ENCODE assay signal across 19 cellular contexts in genomic region chr13:110179116-110179857, GRCh38.
"Had no signal": no experiment of that assay in that cellular context is flagged by ENCODE, and none has a peak within 500 bp of the region (broad histone marks: within the 10 kb centered on the region; RNA-seq: fewer than 3 reads in every experiment).

No MANE protein-coding gene starts in this region.

- H3K27me3 Mint-ChIP-seq: effector memory CD8-positive, alpha-beta T cell; stimulated activated memory B cell treated with anti-CD40 and anti-IgM and Interleukin-4, amounts not matched to agents 10 μg/mL and 1 μg/mL and 100 μg/mL, for 72 hours had no signal

- H3K4me1 Mint-ChIP-seq: stimulated activated memory B cell treated with anti-CD40 and anti-IgM and Interleukin-4, amounts not matched to agents 10 μg/mL and 1 μg/mL and 100 μg/mL, for 72 hours had no signal

- H3K27ac ChIP-seq: adrenal gland, cardiac muscle cell, epithelial cell of prostate, lower lobe of right lung, spleen, uterus, WERI-Rb-1 had no signal

- H3K36me3 Mint-ChIP-seq: activated naive CD4-positive, alpha-beta T cell treated with anti-CD3 and anti-CD28 coated beads, Interleukin-2, amount 50 U/mL, for 72 hours; stimulated activated memory B cell treated with anti-CD40 and anti-IgM and Interleukin-4, amounts not matched to agents 10 μg/mL and 1 μg/mL and 100 μg/mL, for 72 hours had no signal

- H3K4me3 ChIP-seq: adrenal gland, cardiac muscle cell, lower lobe of right lung, spleen, uterus had no signal

- DNase-seq: activated CD4-positive, alpha-beta T cell treated with anti-CD3 and anti-CD28 coated beads, Interleukin-2, amount 50 U/mL, for 4 hours; activated gamma-delta T cell treated with Interleukin-2 at 50 U/mL for 16 hours; adrenal gland; effector memory CD8-positive, alpha-beta T cell; foreskin fibroblast; hypothalamus; lower lobe of right lung; midbrain; spleen; stimulated activated CD4-positive, alpha-beta T cell treated with anti-CD3 and anti-CD28 coated beads, Interleukin-4, amount 100 ng/mL, for 4 hours; SW 1271; T-helper 2 cell; uterus; WERI-Rb-1 had no signal

- ATAC-seq: activated naive CD4-positive, alpha-beta T cell treated with anti-CD3 and anti-CD28 coated beads, Interleukin-2, amount 50 U/mL, for 72 hours; effector memory CD8-positive, alpha-beta T cell; lower lobe of right lung; sciatic nerve; stimulated activated memory B cell treated with anti-CD40 and anti-IgM and Interleukin-4, amounts not matched to agents 10 μg/mL and 1 μg/mL and 100 μg/mL, for 72 hours had no signal

- H3K4me3 Mint-ChIP-seq: effector memory CD8-positive, alpha-beta T cell; stimulated activated memory B cell treated with anti-CD40 and anti-IgM and Interleukin-4, amounts not matched to agents 10 μg/mL and 1 μg/mL and 100 μg/mL, for 72 hours had no signal

- H3K9me3 ChIP-seq: adrenal gland, lower lobe of right lung, uterus had no signal

- H3K4me1 ChIP-seq: adrenal gland, lower lobe of right lung, spleen, uterus had no signal

- H3K27me3 ChIP-seq: adrenal gland, cardiac muscle cell, spleen, uterus had no signal

- H3K9me3 Mint-ChIP-seq: effector memory CD8-positive, alpha-beta T cell had no signal

- H3K27ac Mint-ChIP-seq: activated naive CD4-positive, alpha-beta T cell treated with anti-CD3 and anti-CD28 coated beads, Interleukin-2, amount 50 U/mL, for 72 hours; effector memory CD8-positive, alpha-beta T cell; stimulated activated memory B cell treated with anti-CD40 and anti-IgM and Interleukin-4, amounts not matched to agents 10 μg/mL and 1 μg/mL and 100 μg/mL, for 72 hours had no signal
